ENCODE assay signal across 8 cellular contexts in genomic region chr7:156473476-156474240, GRCh38.
A peak's percentile ranks its signal among the peaks of the same experiment; 100 is the strongest.
DNase-seq lines count a peak whose midpoint lies in the region; ATAC-seq and TF ChIP-seq lines count a peak whose summit lies in the region.

No MANE protein-coding gene starts in this region.

- H3K27ac ChIP-seq in AG04450 (ENCODE audit: low read depth, low read length) = no peak overlapping the region
- H3K27ac ChIP-seq in suprapubic skin = no peak overlapping the region

- no peaks in the 10 kb centered on the region for H3K36me3 ChIP-seq in suprapubic skin

- TF ChIP-seq POLR2A in suprapubic skin (IDR thresholded peaks at IDR 0.05) = no peak

- H3K4me1 Mint-ChIP-seq in brain = no peaks in the 10 kb centered on the region

- DNase-seq in AG04450 (ENCODE audit: low read depth, low spot score) = no peak
- DNase-seq in GM10266 (ENCODE audit: extremely low spot score) = peak; percentile 67
- peak; percentile 9 to 11 for DNase-seq in NCI-H1930 (lab: John Stamatoyannopoulos, UW)
- DNase-seq in left kidney (ENCODE audit: low read depth, low spot score) = peak; percentile 60
- DNase-seq in suprapubic skin (ENCODE audit: low spot score in 2 of 2) = no peak

- H3K4me1 ChIP-seq in suprapubic skin = peaks cover 5% of the 10 kb centered on the region

- H3K9me3 Mint-ChIP-seq in brain = peaks cover 0 to 9% (median 0%) of the 10 kb centered on the region in 5 experiments

- peaks cover 29% of the 10 kb centered on the region for H3K27me3 Mint-ChIP-seq in brain

- WGBS in suprapubic skin = 20% methylated on average over 9 of the region's 9 CpGs

- ATAC-seq in HG02981 (IDR thresholded peaks at IDR 0.05; ENCODE audit: unreplicated experiment) = no peak
- ATAC-seq in HG03135 (IDR thresholded peaks at IDR 0.05; ENCODE audit: unreplicated experiment) = no peak

- H3K4me3 Mint-ChIP-seq in brain = no peak overlapping the region

- H3K27me3 ChIP-seq in AG04450 (ENCODE audit: control insufficient read depth, insufficient read depth, low read length) (no peaks in the 10 kb centered on the region), suprapubic skin (peaks cover 2% of the 10 kb centered on the region)

- H3K36me3 Mint-ChIP-seq in brain = no peaks in the 10 kb centered on the region

- TF ChIP-seq CTCF in AG04450 (IDR thresholded peaks at IDR 0.05; ENCODE audit: low read depth, low read length) = peak; percentile 65
- peak; percentile 79 for TF ChIP-seq CTCF in GM10266 (IDR thresholded peaks at IDR 0.05; ENCODE audit: control insufficient read depth, insufficient read depth, low read depth, missing control alignments)
- TF ChIP-seq CTCF in brain (conservative IDR thresholded peaks at IDR 0.05) = peak; percentile 84 to 96
- peak; percentile 6 to 45 for TF ChIP-seq CTCF in suprapubic skin (IDR thresholded peaks at IDR 0.05)

- H3K9me3 ChIP-seq in AG04450 (ENCODE audit: control insufficient read depth, insufficient read depth, low read length) (peaks cover 24% of the 10 kb centered on the region), suprapubic skin (no peaks in the 10 kb centered on the region)

- no peak for TF ChIP-seq EP300 in suprapubic skin (IDR thresholded peaks at IDR 0.05)

- H3K4me3 ChIP-seq in AG04450 (ENCODE audit: low read depth, low read length) = no peak overlapping the region
- no peak overlapping the region for H3K4me3 ChIP-seq in suprapubic skin

- no peak overlapping the region for H3K27ac Mint-ChIP-seq in brain

- POLR2A ChIA-PET in AG04450 (lab: Yijun Ruan, JAX) = no interaction called here

- CTCF ChIA-PET in AG04450 (lab: Charles Lee) = interaction anchor here (0.6 to 1.0 kb wide), 3 partner anchors 19 to 657 kb away, joined by 3 to 4 read pairs (median 3); no protein-coding TSS in a partner anchor

Comparison
In these comparisons a context has a peak if more than half of its experiments do, and no peak if none do; other contexts are left out.
1. DNase-seq: peak in GM10266 (single experiment), NCI-H1930 (2 of 2) and left kidney (single experiment); none in AG04450 (single experiment) and suprapubic skin (0 of 2).
2. CTCF ChIP-seq: peak in every context shown above with its lines; median percentile 90 in brain; 79 in GM10266; 65 in AG04450; 26 in suprapubic skin.